ENCODE assay signal across 13 cellular contexts in genomic region chr16:2460916-2461315, GRCh38. TPM values are rescaled to one million over a fixed set of nuclear protein-coding genes. Genes with fewer than 3 reads are reported as not detected.
A peak's percentile ranks its signal among the peaks of the same experiment; 100 is the strongest.
DNase-seq lines count a peak whose midpoint lies in the region; ATAC-seq, FAIRE-seq and TF ChIP-seq lines count a peak whose summit lies in the region.
"Had no signal": no experiment of that assay in that cellular context is flagged by ENCODE, and none has a peak within 500 bp of the region (broad histone marks: within the 10 kb centered on the region; RNA-seq: fewer than 3 reads in every experiment).

No MANE protein-coding gene starts in this region.

- H3K9ac ChIP-seq in BLaER1 (peak overlapping the region; percentile 82; the same call in 1 of the 2 replicates), HepG2 (ENCODE audit: insufficient read depth, low read depth, low read length) (peak overlapping the region; percentile 72)

- CTCF ChIA-PET in activated CD8-positive, alpha-beta T cell treated with anti-CD3 and anti-CD28 coated beads, Interleukin-2, amount 10 ng/mL, durations not matched to agents 7 days and 5 days (lab: Charles Lee): interaction anchor here (1.0 to 1.5 kb wide), 4 partner anchors 13 to 40 kb away, joined by 3 to 4 read pairs (median 4); partner anchors contain the start of genes CCNF and TBC1D24
- CTCF ChIA-PET in HepG2 (lab: Yijun Ruan, JAX; ENCODE audit: low intra/inter-chr PET ratio, low total read pairs): no interaction called here

- H4K20me1 ChIP-seq in BLaER1 (peaks cover 55% of the 10 kb centered on the region), HepG2 (ENCODE audit: insufficient read depth, low read length) (no peaks in the 10 kb centered on the region)

- POLR2A ChIA-PET in activated CD8-positive, alpha-beta T cell treated with anti-CD3 and anti-CD28 coated beads, Interleukin-2, amount 10 ng/mL, durations not matched to agents 7 days and 5 days (lab: Charles Lee): interaction anchor here (0.6 to 3.5 kb wide), 2 partner anchors 10 to 14 kb away, joined by 3 to 14 read pairs; partner anchors contain the start of genes NTN3 and TBC1D24
- POLR2A ChIA-PET in HepG2 (lab: Yijun Ruan, JAX): interaction anchor here (1.2 to 1.5 kb wide), 2 partner anchors 8 to 12 kb away, joined by 3 to 6 read pairs; no protein-coding TSS in a partner anchor

- H3K36me3 ChIP-seq in BLaER1 (peaks cover 45% of the 10 kb centered on the region), HepG2 (replicated peaks in 1 of 2; ENCODE audit: control insufficient read depth in 1 of 2, insufficient read depth in 2 of 2, low read length in 2 of 2) (peaks cover 8 to 14% of the 10 kb centered on the region in 2 experiments; a peak in 4 of 5 replicates)

- peak overlapping the region; percentile 62 for H3K4me3 Mint-ChIP-seq in activated CD8-positive, alpha-beta T cell treated with anti-CD3 and anti-CD28 coated beads, Interleukin-2, amount 10 ng/mL, durations not matched to agents 7 days and 5 days

- H2AFZ ChIP-seq in HepG2 (ENCODE audit: low read length): no peak overlapping the region

- ATAC-seq in activated CD8-positive, alpha-beta T cell treated with anti-CD3 and anti-CD28 coated beads, Interleukin-2, amount 10 ng/mL, durations not matched to agents 7 days and 5 days: no peak
- ATAC-seq in HepG2 (no peak), sciatic nerve (no peak), HG02884 (IDR thresholded peaks at IDR 0.05; ENCODE audit: unreplicated experiment) (no peak), HG02588 (IDR thresholded peaks at IDR 0.05; ENCODE audit: unreplicated experiment) (no peak), GM21717 (IDR thresholded peaks at IDR 0.05; ENCODE audit: unreplicated experiment) (no peak)

- H3K27me3 ChIP-seq in BLaER1 (no peaks in the 10 kb centered on the region), HepG2 (ENCODE audit: control insufficient read depth in 1 of 2, insufficient read depth in 2 of 2, low read length in 2 of 2) (no peaks in the 10 kb centered on the region)

- H3K36me3 Mint-ChIP-seq in activated CD8-positive, alpha-beta T cell treated with anti-CD3 and anti-CD28 coated beads, Interleukin-2, amount 10 ng/mL, durations not matched to agents 7 days and 5 days (ENCODE audit: low read depth): peaks cover 32% of the 10 kb centered on the region

- no peak for TF ChIP-seq POLR2A in HepG2 (IDR thresholded peaks at IDR 0.05; ENCODE audit: insufficient read depth in 1 of 2, low read depth in 2 of 2, low read length in 2 of 2)

- TF ChIP-seq CTCF in HFF-Myc (IDR thresholded peaks at IDR 0.05; ENCODE audit: low read depth, low read length, missing control alignments): no peak
- TF ChIP-seq CTCF in HepG2 (CRISPR knock-in tag; IDR thresholded peaks at IDR 0.05): no peak

- peaks cover 16% of the 10 kb centered on the region for H3K4me1 Mint-ChIP-seq in activated CD8-positive, alpha-beta T cell treated with anti-CD3 and anti-CD28 coated beads, Interleukin-2, amount 10 ng/mL, durations not matched to agents 7 days and 5 days (ENCODE audit: low read depth)

- H3K4me1 ChIP-seq in BLaER1 (peaks cover 68% of the 10 kb centered on the region), HepG2 (ENCODE audit: insufficient read depth, low read length) (peaks cover 24% of the 10 kb centered on the region)

- FAIRE-seq in HepG2 (lab: Jason Lieb, UNC): no peak

- no peaks in the 10 kb centered on the region for H3K27me3 Mint-ChIP-seq in activated CD8-positive, alpha-beta T cell treated with anti-CD3 and anti-CD28 coated beads, Interleukin-2, amount 10 ng/mL, durations not matched to agents 7 days and 5 days (ENCODE audit: low read depth)

- intact Hi-C loops in HepG2 (cut with micrococcal nuclease; ENCODE audit: unreplicated experiment): no loop called here
- intact Hi-C loops in sciatic nerve (cut with DNase I): no loop called here

- in situ Hi-C loops in HepG2 (cut with HindIII; ENCODE audit: extremely low pct_ligation_motif_present, low pct_unique_long_range_greater_than_20kb): no loop called here

- H3K4me2 ChIP-seq in BLaER1: peak overlapping the region; percentile 99
- peak overlapping the region; percentile 98 for H3K4me2 ChIP-seq in HepG2 (ENCODE audit: low read depth, low read length)

- no peak for TF ChIP-seq RAD21 in HepG2 (CRISPR knock-in tag; IDR thresholded peaks at IDR 0.05)

- TSS peak; percentile 43 for BruUV-seq in HepG2 (replicated peaks; lab: Mats Ljungman, UMichigan)

- 93% methylated on average over 8 of the region's 13 CpGs for WGBS in HepG2 (ENCODE audit: low lambda C conversion rate)

- no peak for TF ChIP-seq EP300 in HepG2 (IDR thresholded peaks at IDR 0.05; ENCODE audit: low read depth in 2 of 2, low read length in 2 of 2)
- no peak for TF ChIP-seq EP300 in HepG2 (CRISPR knock-in tag; IDR thresholded peaks at IDR 0.05; ENCODE audit: borderline replicate concordance)

- no peak overlapping the region for H3K27ac Mint-ChIP-seq in activated CD8-positive, alpha-beta T cell treated with anti-CD3 and anti-CD28 coated beads, Interleukin-2, amount 10 ng/mL, durations not matched to agents 7 days and 5 days

- H3K9me3 Mint-ChIP-seq in activated CD8-positive, alpha-beta T cell treated with anti-CD3 and anti-CD28 coated beads, Interleukin-2, amount 10 ng/mL, durations not matched to agents 7 days and 5 days (ENCODE audit: insufficient read depth): no peaks in the 10 kb centered on the region

- H3K9me3 ChIP-seq in BLaER1 (no peaks in the 10 kb centered on the region), HepG2 (ENCODE audit: low read length) (no peaks in the 10 kb centered on the region)

- peak overlapping the region; percentile 75 for H3K4me3 ChIP-seq in BLaER1
- H3K4me3 ChIP-seq in HFF-Myc (replicated peaks; ENCODE audit: low read depth, low read length): peak overlapping the region; percentile 57
- peak overlapping the region; percentile 59 to 75 (median 65); a peak in 5 of 6 replicates for H3K4me3 ChIP-seq in HepG2 (replicated peaks in 1 of 3; ENCODE audit: insufficient read depth in 1 of 3, low read depth in 2 of 3, low read length in 3 of 3)

- H3K79me2 ChIP-seq in HepG2 (ENCODE audit: insufficient read depth, low read length): no peaks in the 10 kb centered on the region

- H3K27ac ChIP-seq in BLaER1 (peak overlapping the region; percentile 48; the same call in 1 of the 2 replicates), HepG2 (ENCODE audit: extremely low read length, insufficient read depth, low read length) (peak overlapping the region; percentile 78)

- no peak for DNase-seq in HFF-Myc (ENCODE audit: extremely low read depth, low read depth)
- no peak for DNase-seq in activated CD8-positive, alpha-beta T cell treated with anti-CD3 and anti-CD28 coated beads, Interleukin-2, amount 10 ng/mL, durations not matched to agents 7 days and 5 days
- DNase-seq in HepG2 (ENCODE audit: low spot score): no peak
- DNase-seq in sciatic nerve (ENCODE audit: low spot score): no peak
- DNase-seq: DMS79, NCI-H524, T1000 had no signal

RNA-seq across cellular contexts. Expression of gene TEDC2, which starts 1.0 kb away (rescaled TPM):
- total RNA-seq in activated CD8-positive, alpha-beta T cell treated with anti-CD3 and anti-CD28 coated beads, Interleukin-2, amount 10 ng/mL, durations not matched to agents 7 days and 5 days: 10 to 100 TPM; 21.6 to 32.9 TPM
- total RNA-seq in HepG2 (2016; rRNA removed; fragmentation: Illumina TruSeq; extraction: Trizol) (19.7 and 24.4 TPM in 2 replicates), sciatic nerve (0.58 TPM)
- 10.8 and 13.0 TPM in 2 replicates for total RNA-seq in HepG2 (2016; cell fraction: cytosol; rRNA removed; fragmentation: Illumina TruSeq; extraction: Trizol; ENCODE audit: low read depth)
- total RNA-seq in HepG2 (2016; cell fraction: insoluble cytoplasmic fraction; rRNA removed; fragmentation: Illumina TruSeq; extraction: Trizol): 16.5 and 23.4 TPM in 2 replicates
- 18.0 and 21.4 TPM in 2 replicates for total RNA-seq in HepG2 (2016; cell fraction: membrane; rRNA removed; fragmentation: Illumina TruSeq; extraction: Trizol)
- total RNA-seq in HepG2 (2016; cell fraction: nucleus; rRNA removed; fragmentation: Illumina TruSeq; extraction: Trizol): 17.3 and 20.2 TPM in 2 replicates
- 5.9 and 6.2 TPM in 2 replicates for polyA plus RNA-seq in HepG2 (2011; rRNA removed)
- 3.2 and 8.6 TPM in 2 replicates for polyA plus RNA-seq in HepG2 (2011; cell fraction: cytosol; rRNA removed)
- polyA plus RNA-seq in HepG2 (2011; cell fraction: nucleus; rRNA removed): 28.4 and 38.0 TPM in 2 replicates
- polyA plus RNA-seq in HepG2 (2012): 3.0 and 4.0 TPM in 2 replicates
- polyA plus RNA-seq in HepG2 (2016; cell fraction: cytosol; fragmentation: Illumina TruSeq; extraction: Trizol; ENCODE audit: low read depth): 11.9 and 12.7 TPM in 2 replicates
- 19.2 and 19.4 TPM in 2 replicates for polyA plus RNA-seq in HepG2 (2016; cell fraction: insoluble cytoplasmic fraction; fragmentation: Illumina TruSeq; extraction: Trizol; ENCODE audit: low read depth)
- 14.6 and 18.0 TPM in 2 replicates for polyA plus RNA-seq in HepG2 (2016; cell fraction: membrane; fragmentation: Illumina TruSeq; extraction: Trizol; ENCODE audit: low read depth)
- polyA plus RNA-seq in HepG2 (2016; cell fraction: nucleus; fragmentation: Illumina TruSeq; extraction: Trizol; ENCODE audit: insufficient read depth, low read depth): 38.8 and 41.0 TPM in 2 replicates
- 5.2 and 12.3 TPM in 2 replicates for polyA minus RNA-seq in HepG2 (2011; rRNA and poly(A)+ RNA removed; ENCODE audit: low replicate concordance)
- polyA minus RNA-seq in HepG2 (2011; cell fraction: cytosol; rRNA and poly(A)+ RNA removed): 2.5 and 3.1 TPM in 2 replicates
- 6.3 and 10.6 TPM in 2 replicates for polyA minus RNA-seq in HepG2 (2011; cell fraction: nucleus; rRNA and poly(A)+ RNA removed)
- total RNA-seq: mesenteric fat pad had no signal

RNA-seq across cellular contexts. Expression of gene NTN3, which starts 10.2 kb away (rescaled TPM):
- under 1 TPM in 1 of 2 experiments, not detected in 1; 0.10 TPM for total RNA-seq in activated CD8-positive, alpha-beta T cell treated with anti-CD3 and anti-CD28 coated beads, Interleukin-2, amount 10 ng/mL, durations not matched to agents 7 days and 5 days
- total RNA-seq in HepG2 (2016; rRNA removed; fragmentation: Illumina TruSeq; extraction: Trizol): 0.20 and 0.35 TPM in 2 replicates
- not detected in 2 replicates for total RNA-seq in HepG2 (2016; cell fraction: cytosol; rRNA removed; fragmentation: Illumina TruSeq; extraction: Trizol; ENCODE audit: low read depth)
- total RNA-seq in HepG2 (2016; cell fraction: insoluble cytoplasmic fraction; rRNA removed; fragmentation: Illumina TruSeq; extraction: Trizol): 0.15 and 0.30 TPM in 2 replicates
- 0.25 TPM in 1 of 2 replicates, not detected in the other for total RNA-seq in HepG2 (2016; cell fraction: membrane; rRNA removed; fragmentation: Illumina TruSeq; extraction: Trizol)
- total RNA-seq in HepG2 (2016; cell fraction: nucleus; rRNA removed; fragmentation: Illumina TruSeq; extraction: Trizol): 0.19 and 0.28 TPM in 2 replicates
- polyA plus RNA-seq in HepG2 (2011; rRNA removed): 0.09 and 0.29 TPM in 2 replicates
- 0.12 and 0.15 TPM in 2 replicates for polyA plus RNA-seq in HepG2 (2011; cell fraction: cytosol; rRNA removed)
- 0.66 and 0.79 TPM in 2 replicates for polyA plus RNA-seq in HepG2 (2011; cell fraction: nucleus; rRNA removed)
- 0.07 and 0.11 TPM in 2 replicates for polyA plus RNA-seq in HepG2 (2012)
- polyA plus RNA-seq in HepG2 (2016; cell fraction: cytosol; fragmentation: Illumina TruSeq; extraction: Trizol; ENCODE audit: low read depth): 0.08 TPM in 1 of 2 replicates, not detected in the other
- not detected in 2 replicates for polyA plus RNA-seq in HepG2 (2016; cell fraction: insoluble cytoplasmic fraction; fragmentation: Illumina TruSeq; extraction: Trizol; ENCODE audit: low read depth)
- not detected in 2 replicates for polyA plus RNA-seq in HepG2 (2016; cell fraction: membrane; fragmentation: Illumina TruSeq; extraction: Trizol; ENCODE audit: low read depth)
- polyA plus RNA-seq in HepG2 (2016; cell fraction: nucleus; fragmentation: Illumina TruSeq; extraction: Trizol; ENCODE audit: insufficient read depth, low read depth): 0.23 TPM in 1 of 2 replicates, not detected in the other
- 0.49 and 1.4 TPM in 2 replicates for polyA minus RNA-seq in HepG2 (2011; rRNA and poly(A)+ RNA removed; ENCODE audit: low replicate concordance)
- polyA minus RNA-seq in HepG2 (2011; cell fraction: cytosol; rRNA and poly(A)+ RNA removed): 0.59 and 0.62 TPM in 2 replicates
- 0.39 and 0.62 TPM in 2 replicates for polyA minus RNA-seq in HepG2 (2011; cell fraction: nucleus; rRNA and poly(A)+ RNA removed)
- 0.36 TPM for total RNA-seq in sciatic nerve
- total RNA-seq: HT1080, mesenteric fat pad had no signal

RNA-seq across cellular contexts. Expression of gene TBC1D24, which starts 14.0 kb away (rescaled TPM):
- 10 to 100 TPM; 21.1 to 22.4 TPM for total RNA-seq in activated CD8-positive, alpha-beta T cell treated with anti-CD3 and anti-CD28 coated beads, Interleukin-2, amount 10 ng/mL, durations not matched to agents 7 days and 5 days
- total RNA-seq in HepG2 (2016; rRNA removed; fragmentation: Illumina TruSeq; extraction: Trizol) (13.7 and 17.6 TPM in 2 replicates), sciatic nerve (15.4 TPM)
- 1.3 and 1.4 TPM in 2 replicates for total RNA-seq in HepG2 (2016; cell fraction: cytosol; rRNA removed; fragmentation: Illumina TruSeq; extraction: Trizol; ENCODE audit: low read depth)
- total RNA-seq in HepG2 (2016; cell fraction: insoluble cytoplasmic fraction; rRNA removed; fragmentation: Illumina TruSeq; extraction: Trizol): 12.6 and 15.8 TPM in 2 replicates
- total RNA-seq in HepG2 (2016; cell fraction: membrane; rRNA removed; fragmentation: Illumina TruSeq; extraction: Trizol): 4.8 and 5.7 TPM in 2 replicates
- 12.6 and 14.4 TPM in 2 replicates for total RNA-seq in HepG2 (2016; cell fraction: nucleus; rRNA removed; fragmentation: Illumina TruSeq; extraction: Trizol)
- polyA plus RNA-seq in HepG2 (2011; rRNA removed): 7.7 and 8.4 TPM in 2 replicates
- 3.7 and 4.9 TPM in 2 replicates for polyA plus RNA-seq in HepG2 (2011; cell fraction: cytosol; rRNA removed)
- 29.9 and 35.0 TPM in 2 replicates for polyA plus RNA-seq in HepG2 (2011; cell fraction: nucleus; rRNA removed)
- 5.7 TPM in 2 replicates for polyA plus RNA-seq in HepG2 (2012)
- polyA plus RNA-seq in HepG2 (2016; cell fraction: cytosol; fragmentation: Illumina TruSeq; extraction: Trizol; ENCODE audit: low read depth): 1.0 and 1.2 TPM in 2 replicates
- polyA plus RNA-seq in HepG2 (2016; cell fraction: insoluble cytoplasmic fraction; fragmentation: Illumina TruSeq; extraction: Trizol; ENCODE audit: low read depth): 8.4 and 11.8 TPM in 2 replicates
- polyA plus RNA-seq in HepG2 (2016; cell fraction: membrane; fragmentation: Illumina TruSeq; extraction: Trizol; ENCODE audit: low read depth): 2.4 and 3.2 TPM in 2 replicates
- polyA plus RNA-seq in HepG2 (2016; cell fraction: nucleus; fragmentation: Illumina TruSeq; extraction: Trizol; ENCODE audit: insufficient read depth, low read depth): 22.4 and 24.8 TPM in 2 replicates
- 11.0 and 28.2 TPM in 2 replicates for polyA minus RNA-seq in HepG2 (2011; rRNA and poly(A)+ RNA removed; ENCODE audit: low replicate concordance)
- 9.1 and 10.4 TPM in 2 replicates for polyA minus RNA-seq in HepG2 (2011; cell fraction: cytosol; rRNA and poly(A)+ RNA removed)
- polyA minus RNA-seq in HepG2 (2011; cell fraction: nucleus; rRNA and poly(A)+ RNA removed): 10.0 and 13.8 TPM in 2 replicates

RNA-seq across cellular contexts. Expression of gene CCNF, which starts 31.7 kb away (rescaled TPM):
- total RNA-seq in activated CD8-positive, alpha-beta T cell treated with anti-CD3 and anti-CD28 coated beads, Interleukin-2, amount 10 ng/mL, durations not matched to agents 7 days and 5 days: 100 to 1,000 TPM; 105 to 110 TPM
- total RNA-seq in HepG2 (2016; rRNA removed; fragmentation: Illumina TruSeq; extraction: Trizol) (13.7 and 22.8 TPM in 2 replicates), sciatic nerve (1.8 TPM)
- 3.9 and 4.1 TPM in 2 replicates for total RNA-seq in HepG2 (2016; cell fraction: cytosol; rRNA removed; fragmentation: Illumina TruSeq; extraction: Trizol; ENCODE audit: low read depth)
- 12.7 and 23.2 TPM in 2 replicates for total RNA-seq in HepG2 (2016; cell fraction: insoluble cytoplasmic fraction; rRNA removed; fragmentation: Illumina TruSeq; extraction: Trizol)
- total RNA-seq in HepG2 (2016; cell fraction: membrane; rRNA removed; fragmentation: Illumina TruSeq; extraction: Trizol): 10.8 and 12.0 TPM in 2 replicates
- total RNA-seq in HepG2 (2016; cell fraction: nucleus; rRNA removed; fragmentation: Illumina TruSeq; extraction: Trizol): 15.7 and 16.3 TPM in 2 replicates
- 5.0 and 6.4 TPM in 2 replicates for polyA plus RNA-seq in HepG2 (2011; rRNA removed)
- polyA plus RNA-seq in HepG2 (2011; cell fraction: cytosol; rRNA removed): 3.7 and 6.4 TPM in 2 replicates
- 11.8 and 19.6 TPM in 2 replicates for polyA plus RNA-seq in HepG2 (2011; cell fraction: nucleus; rRNA removed)
- 5.1 and 7.4 TPM in 2 replicates for polyA plus RNA-seq in HepG2 (2012)
- polyA plus RNA-seq in HepG2 (2016; cell fraction: cytosol; fragmentation: Illumina TruSeq; extraction: Trizol; ENCODE audit: low read depth): 1.5 and 1.6 TPM in 2 replicates
- polyA plus RNA-seq in HepG2 (2016; cell fraction: insoluble cytoplasmic fraction; fragmentation: Illumina TruSeq; extraction: Trizol; ENCODE audit: low read depth): 7.3 and 10.7 TPM in 2 replicates
- polyA plus RNA-seq in HepG2 (2016; cell fraction: membrane; fragmentation: Illumina TruSeq; extraction: Trizol; ENCODE audit: low read depth): 4.0 and 4.9 TPM in 2 replicates
- polyA plus RNA-seq in HepG2 (2016; cell fraction: nucleus; fragmentation: Illumina TruSeq; extraction: Trizol; ENCODE audit: insufficient read depth, low read depth): 28.4 and 30.0 TPM in 2 replicates
- polyA minus RNA-seq in HepG2 (2011; rRNA and poly(A)+ RNA removed; ENCODE audit: low replicate concordance): 36.8 and 74.8 TPM in 2 replicates
- 10.9 and 18.1 TPM in 2 replicates for polyA minus RNA-seq in HepG2 (2011; cell fraction: cytosol; rRNA and poly(A)+ RNA removed)
- 13.1 and 14.7 TPM in 2 replicates for polyA minus RNA-seq in HepG2 (2011; cell fraction: nucleus; rRNA and poly(A)+ RNA removed)

RNA-seq across cellular contexts. Expression of gene ATP6V0C, which starts 52.8 kb away (rescaled TPM):
- total RNA-seq in activated CD8-positive, alpha-beta T cell treated with anti-CD3 and anti-CD28 coated beads, Interleukin-2, amount 10 ng/mL, durations not matched to agents 7 days and 5 days: 100 to 1,000 TPM; 105 to 110 TPM
- total RNA-seq in HepG2 (2016; rRNA removed; fragmentation: Illumina TruSeq; extraction: Trizol): 7.2 and 10.4 TPM in 2 replicates
- total RNA-seq in HepG2 (2016; cell fraction: cytosol; rRNA removed; fragmentation: Illumina TruSeq; extraction: Trizol; ENCODE audit: low read depth): 7.6 and 9.4 TPM in 2 replicates
- 5.7 and 10.1 TPM in 2 replicates for total RNA-seq in HepG2 (2016; cell fraction: insoluble cytoplasmic fraction; rRNA removed; fragmentation: Illumina TruSeq; extraction: Trizol)
- 11.1 and 14.0 TPM in 2 replicates for total RNA-seq in HepG2 (2016; cell fraction: membrane; rRNA removed; fragmentation: Illumina TruSeq; extraction: Trizol)
- 13.6 and 17.3 TPM in 2 replicates for total RNA-seq in HepG2 (2016; cell fraction: nucleus; rRNA removed; fragmentation: Illumina TruSeq; extraction: Trizol)
- polyA plus RNA-seq in HepG2 (2011; rRNA removed): 20.1 and 21.1 TPM in 2 replicates
- polyA plus RNA-seq in HepG2 (2011; cell fraction: cytosol; rRNA removed): 29.7 and 32.0 TPM in 2 replicates
- polyA plus RNA-seq in HepG2 (2011; cell fraction: nucleus; rRNA removed): 42.5 and 51.4 TPM in 2 replicates
- polyA plus RNA-seq in HepG2 (2012): 133 and 154 TPM in 2 replicates
- 106 and 119 TPM in 2 replicates for polyA plus RNA-seq in HepG2 (2016; cell fraction: cytosol; fragmentation: Illumina TruSeq; extraction: Trizol; ENCODE audit: low read depth)
- 50.3 and 60.7 TPM in 2 replicates for polyA plus RNA-seq in HepG2 (2016; cell fraction: insoluble cytoplasmic fraction; fragmentation: Illumina TruSeq; extraction: Trizol; ENCODE audit: low read depth)
- polyA plus RNA-seq in HepG2 (2016; cell fraction: membrane; fragmentation: Illumina TruSeq; extraction: Trizol; ENCODE audit: low read depth): 97.9 and 104 TPM in 2 replicates
- polyA plus RNA-seq in HepG2 (2016; cell fraction: nucleus; fragmentation: Illumina TruSeq; extraction: Trizol; ENCODE audit: insufficient read depth, low read depth): 168 and 190 TPM in 2 replicates
- polyA minus RNA-seq in HepG2 (2011; rRNA and poly(A)+ RNA removed; ENCODE audit: low replicate concordance): 20.0 and 29.5 TPM in 2 replicates
- polyA minus RNA-seq in HepG2 (2011; cell fraction: cytosol; rRNA and poly(A)+ RNA removed): 52.8 and 62.5 TPM in 2 replicates
- 10.4 and 11.5 TPM in 2 replicates for polyA minus RNA-seq in HepG2 (2011; cell fraction: nucleus; rRNA and poly(A)+ RNA removed)
- total RNA-seq in sciatic nerve: 134 TPM
